Comparison of ENCODE assay signal across 1 cellular context in the genomic region with DNA sequence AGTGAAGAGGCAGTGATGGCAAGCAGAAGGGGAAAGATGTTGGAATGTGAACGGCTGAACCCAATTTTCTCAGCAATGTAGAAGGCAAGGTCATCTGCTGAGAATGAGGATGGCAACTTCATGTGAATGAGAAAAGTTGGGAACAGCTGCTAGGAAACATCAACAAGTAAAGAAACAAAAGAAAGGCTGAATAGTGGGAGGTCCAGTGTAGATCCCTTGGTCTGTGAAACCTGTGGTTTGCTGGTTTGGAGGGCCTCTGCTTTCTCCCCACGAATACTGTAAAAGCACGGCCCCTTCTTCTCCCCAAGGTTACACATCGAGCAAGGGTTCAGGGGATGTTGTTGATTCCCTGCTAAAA.
TF ChIP-seq lines count a peak whose summit lies in the region.

No MANE protein-coding gene starts in this region.

TF ChIP-seq in H1, 55 proteins besides CTCF, POLR2A, EP300 and RAD21:
- TF ChIP-seq TEAD4 (IDR thresholded peaks at IDR 0.05; ENCODE audit: low read depth, low read length) (0 out of 2 replicates have a peak, but pooled peaks have one; percentile 10), HDAC2 (IDR thresholded peaks at IDR 0.05; ENCODE audit: borderline replicate concordance in 1 of 2, low read depth in 2 of 2, low read length in 2 of 2) (no peak), RBBP5 (IDR thresholded peaks at IDR 0.05; ENCODE audit: borderline replicate concordance, low read depth, low read length) (0 out of 2 replicates have a peak, but pooled peaks have one; percentile 26), ZNF274 (IDR thresholded peaks at IDR 0.05; ENCODE audit: borderline replicate concordance, extremely low read depth, low read length) (no peak)
